In the genomic region with DNA sequence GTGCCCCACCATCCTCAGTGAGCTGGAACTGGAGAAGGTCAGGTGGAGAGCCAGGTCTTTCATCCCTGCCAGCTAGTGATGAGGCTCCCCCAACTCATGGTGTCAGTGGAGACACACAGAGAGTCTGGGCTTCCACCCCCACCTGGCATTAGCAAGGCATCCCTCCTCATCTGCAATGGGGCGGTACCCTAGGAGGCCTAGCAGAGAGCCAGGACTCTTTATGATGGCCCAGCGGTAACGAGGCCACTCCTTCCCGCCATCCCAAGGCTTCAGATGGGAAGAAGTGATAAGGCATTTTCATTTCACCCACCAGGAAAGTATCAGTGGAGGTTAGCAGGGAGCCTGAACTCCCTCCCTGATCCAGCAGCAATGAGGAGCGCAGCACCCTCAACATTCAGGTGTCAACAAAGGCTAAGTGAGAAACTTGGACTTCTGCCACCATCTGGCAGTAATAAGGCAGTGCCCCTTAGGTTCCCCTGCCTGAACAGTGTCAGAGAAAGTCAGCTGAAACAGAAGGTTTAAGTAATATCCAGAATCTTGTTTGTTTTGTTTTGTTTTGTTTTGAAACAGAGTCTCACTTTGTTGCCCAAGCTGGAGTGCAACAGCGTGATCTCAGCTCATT, we compare ENCODE assay signal across 16 cellular contexts. TPM values are rescaled to one million over a fixed set of nuclear protein-coding genes. Genes with fewer than 3 reads are reported as not detected.
A peak's percentile ranks its signal among the peaks of the same experiment; 100 is the strongest.
DNase-seq lines count a peak whose midpoint lies in the region; ATAC-seq and TF ChIP-seq lines count a peak whose summit lies in the region.
"Had no signal": no experiment of that assay in that cellular context is flagged by ENCODE, and none has a peak within 500 bp of the region (broad histone marks: within the 10 kb centered on the region; RNA-seq: fewer than 3 reads in every experiment).

No MANE protein-coding gene starts in this region.

- no peak overlapping the region for H2AFZ ChIP-seq in MM.1S (ENCODE audit: low read length)

- no peaks in the 10 kb centered on the region for H3K36me3 ChIP-seq in MM.1S (replicated peaks; ENCODE audit: insufficient read depth, low read length)
- H3K36me3 ChIP-seq in WERI-Rb-1: no peaks in the 10 kb centered on the region

- DNase-seq in DMS 273 (lab: John Stamatoyannopoulos, UW; ENCODE audit: unreplicated experiment) (peak; percentile 44), DMS 273 treated with DMSO at 0.1 percent for 48 hours (lab: John Stamatoyannopoulos, UW) (no peak), MM.1S (no peak), WERI-Rb-1 (peak; percentile 31), neural crest cell (ENCODE audit: low read depth, low spot score) (no peak), NCI-H187 (lab: John Stamatoyannopoulos, UW) (no peak), right cardiac atrium (no peak)
- DNase-seq: activated T-cell treated with anti-CD3 and anti-CD28 coated beads, Interleukin-2, amount 50 U/mL, for 1 hour; anterior cingulate cortex; effector CD8-positive, alpha-beta T cell; head of caudate nucleus; mammary epithelial cell; NCI-H1436 treated with DMSO at 0.1 percent for 48 hours; substantia nigra had no signal

- H3K4me2 ChIP-seq in MM.1S (ENCODE audit: low read depth, low read length): no peak overlapping the region

- peaks cover 5% of the 10 kb centered on the region for H3K9me3 Mint-ChIP-seq in neural crest cell

- H3K27me3 Mint-ChIP-seq in neural crest cell (ENCODE audit: low read depth): no peaks in the 10 kb centered on the region

- no peak overlapping the region for H3K4me3 Mint-ChIP-seq in neural crest cell

- no peak overlapping the region for H3K27ac Mint-ChIP-seq in neural crest cell (ENCODE audit: unreplicated experiment)

- no peaks in the 10 kb centered on the region for H3K79me2 ChIP-seq in MM.1S (ENCODE audit: low read length)

- H3F3A ChIP-seq in MM.1S (ENCODE audit: insufficient read depth, low read length): no peaks in the 10 kb centered on the region

- H3K36me3 Mint-ChIP-seq in neural crest cell (ENCODE audit: low read depth): peaks cover 8% of the 10 kb centered on the region

- no peaks in the 10 kb centered on the region for H3K9me2 ChIP-seq in MM.1S (replicated peaks; ENCODE audit: insufficient read depth, low read length)

- H3K4me1 Mint-ChIP-seq in neural crest cell: peaks cover 7% of the 10 kb centered on the region

- TF ChIP-seq CTCF in MM.1S (IDR thresholded peaks at IDR 0.05; ENCODE audit: low read length) (peak; percentile 33), WERI-Rb-1 (IDR thresholded peaks at IDR 0.05; ENCODE audit: low read depth, low read length) (peak; percentile 68), neural crest cell (conservative IDR thresholded peaks at IDR 0.05) (peak; percentile 50)

- no peaks in the 10 kb centered on the region for H4K20me1 ChIP-seq in MM.1S (ENCODE audit: insufficient read depth, low read length)

- H3K4me1 ChIP-seq in MM.1S (ENCODE audit: low read length) (no peaks in the 10 kb centered on the region), right cardiac atrium (ENCODE audit: control insufficient read depth, insufficient read depth, low read length) (no peaks in the 10 kb centered on the region)

- ATAC-seq in HG03432 (IDR thresholded peaks at IDR 0.05; ENCODE audit: unreplicated experiment) (no peak), right cardiac atrium (no peak)

- no peak overlapping the region for H3K27ac ChIP-seq in MM.1S (ENCODE audit: low read length)
- H3K27ac ChIP-seq in WERI-Rb-1: no peak overlapping the region
- no peak overlapping the region for H3K27ac ChIP-seq in right cardiac atrium (ENCODE audit: low read length)
- H3K27ac ChIP-seq: 22Rv1 had no signal

- H3K9ac ChIP-seq in MM.1S (ENCODE audit: low read length): no peak overlapping the region

- WGBS in right cardiac atrium: 81% methylated on average over 6 of the region's 6 CpGs

- H3K27me3 ChIP-seq in MM.1S (replicated peaks; ENCODE audit: insufficient read depth, low read length): peaks cover 41% of the 10 kb centered on the region
- H3K27me3 ChIP-seq in WERI-Rb-1 (ENCODE audit: insufficient read depth, low read depth, severe bottlenecking): no peaks in the 10 kb centered on the region
- H3K27me3 ChIP-seq in right cardiac atrium (ENCODE audit: control insufficient read depth, insufficient read depth): no peaks in the 10 kb centered on the region

- intact Hi-C loops in right cardiac atrium (cut with DNase I): no loop called here

- no peaks in the 10 kb centered on the region for H3K9me3 ChIP-seq in MM.1S (replicated peaks; ENCODE audit: insufficient read depth, low read length)
- no peaks in the 10 kb centered on the region for H3K9me3 ChIP-seq in WERI-Rb-1 (ENCODE audit: severe bottlenecking)
- H3K9me3 ChIP-seq in right cardiac atrium (ENCODE audit: control insufficient read depth, low read length): no peaks in the 10 kb centered on the region

- H3K4me3 ChIP-seq in MM.1S (ENCODE audit: low read length) (no peak overlapping the region), WERI-Rb-1 (ENCODE audit: low read depth, low read length) (no peak overlapping the region), right cardiac atrium (ENCODE audit: low read length) (no peak overlapping the region)

RNA-seq across cellular contexts. Expression of a gene that starts 40.5 kb away (rescaled TPM):
- total RNA-seq in neural crest cell: 152 and 163 TPM in 2 replicates
- total RNA-seq in right cardiac atrium: 100 to 1,000 TPM; 286 to 456 (median 397) TPM
- 228 TPM for polyA plus RNA-seq in right cardiac atrium

RNA-seq across cellular contexts. Expression of a gene that starts 48.7 kb away (rescaled TPM):
- total RNA-seq in neural crest cell (7.6 and 8.7 TPM in 2 replicates), right cardiac atrium (under 1 TPM in 1 of 4 donors, not detected in 3; 0.29 TPM)
- polyA plus RNA-seq in right cardiac atrium: 0.16 TPM

RNA-seq across cellular contexts. Expression of a gene that starts 48.7 kb away (rescaled TPM):
- total RNA-seq in neural crest cell: not detected in 2 replicates
- total RNA-seq in right cardiac atrium: not detected
- polyA plus RNA-seq in right cardiac atrium: not detected
- polyA plus RNA-seq: mammary epithelial cell had no signal

Comparison
In these comparisons a context has a peak if more than half of its experiments do, and no peak if none do; other contexts are left out.
1. DNase-seq: peak in DMS 273 (single experiment) and WERI-Rb-1 (single experiment); none in DMS 273 treated with DMSO at 0.1 percent for 48 hours (single experiment), MM.1S (single experiment), neural crest cell (single experiment), NCI-H187 (0 of 2) and right cardiac atrium (0 of 3).
2. Peak in every context shown above with its lines, with median percentiles within 50 percentile points of each other: CTCF ChIP-seq.